29 cellular contexts compared by ENCODE assay signal in the genomic region with DNA sequence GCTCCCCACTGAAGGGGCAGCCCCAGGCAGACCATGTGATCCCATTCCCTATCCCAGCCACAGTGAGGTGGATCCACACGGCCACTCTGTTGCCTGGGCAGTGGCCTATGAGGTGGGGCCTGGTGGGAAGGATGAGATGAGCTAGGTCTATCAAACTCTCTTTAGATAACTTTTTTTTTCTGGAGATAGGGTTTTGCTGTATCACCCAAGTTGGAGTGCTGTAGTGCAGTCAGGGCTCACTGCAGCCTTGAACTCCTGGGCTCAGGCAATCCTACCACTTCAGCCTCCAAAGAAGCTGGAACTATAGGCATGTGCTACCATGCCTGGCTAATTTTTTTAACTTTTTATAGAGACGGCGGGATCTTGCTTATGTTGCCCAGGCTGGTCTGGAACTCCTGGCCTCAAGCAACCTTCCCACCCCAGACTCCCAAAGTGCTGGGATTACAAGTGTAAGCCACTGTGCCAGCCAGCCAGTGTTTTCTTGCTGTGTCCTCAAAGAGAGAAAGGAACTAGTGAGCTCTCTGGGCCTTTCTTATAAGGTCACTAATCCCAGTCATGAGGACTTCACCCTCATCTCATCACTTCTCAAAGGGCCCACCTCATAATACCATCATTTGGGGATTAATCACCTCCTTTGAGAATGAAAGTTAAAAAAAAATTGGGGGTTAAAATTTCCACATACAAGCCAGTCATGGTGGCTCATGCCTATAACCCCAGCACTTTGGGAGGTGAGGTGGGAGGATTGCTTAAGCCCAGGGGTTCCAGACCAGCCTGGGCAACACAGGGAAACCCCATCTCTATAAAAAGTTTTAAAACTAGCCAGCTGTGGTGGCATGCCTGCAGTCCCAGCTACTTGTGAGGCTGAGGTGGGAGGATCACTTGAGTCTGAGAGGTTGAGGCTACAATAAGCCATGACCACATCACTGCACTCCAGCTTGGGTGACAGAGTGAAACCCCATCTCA. TPM values are rescaled to one million over a fixed set of nuclear protein-coding genes. Genes with fewer than 3 reads are reported as not detected.
A peak's percentile ranks its signal among the peaks of the same experiment; 100 is the strongest.
DNase-seq lines count a peak whose midpoint lies in the region; ATAC-seq and TF ChIP-seq lines count a peak whose summit lies in the region.
"Had no signal": no experiment of that assay in that cellular context is flagged by ENCODE, and none has a peak within 500 bp of the region (broad histone marks: within the 10 kb centered on the region; RNA-seq: fewer than 3 reads in every experiment).

No MANE protein-coding gene starts in this region.

- no peaks in the 10 kb centered on the region for H3K79me2 ChIP-seq in PC-3 (ENCODE audit: low read length)

- ATAC-seq in activated T-cell treated with anti-CD3 and anti-CD28 coated beads, Interleukin-2, amount 50 U/mL, for 72 hours (replicated peaks in 1 of 2): peak; percentile 38 to 48
- ATAC-seq in PC-3 (no peak), GM18909 (IDR thresholded peaks at IDR 0.05; ENCODE audit: poor library complexity, unreplicated experiment) (no peak), body of pancreas (no peak)
- ATAC-seq: lower lobe of right lung; stimulated activated memory B cell treated with anti-CD40 and anti-IgM and Interleukin-4, amounts not matched to agents 10 μg/mL and 1 μg/mL and 100 μg/mL, for 72 hours had no signal

- CTCF ChIA-PET in PC-3 (lab: Charles Lee): interaction anchor here (1.0 kb wide), 1 partner anchor 34 kb away, joined by 4 read pairs; no protein-coding TSS in a partner anchor

- peak overlapping the region; percentile 27 for H3K9ac ChIP-seq in PC-3 (ENCODE audit: low read length)

- H3K36me3 ChIP-seq in PC-3 (ENCODE audit: low read depth, low read length) (no peaks in the 10 kb centered on the region), body of pancreas (replicated peaks in 1 of 2; ENCODE audit: insufficient read depth in 1 of 2, low read depth in 2 of 2) (no peaks in the 10 kb centered on the region)
- H3K36me3 ChIP-seq: lower lobe of right lung, MG63, ovary, right lobe of liver, thyroid gland had no signal

- no peaks in the 10 kb centered on the region for H3F3A ChIP-seq in PC-3 (ENCODE audit: low read length, unreplicated experiment)

- peaks cover 6% of the 10 kb centered on the region for H3K27me3 Mint-ChIP-seq in activated T-cell treated with anti-CD3 and anti-CD28 coated beads, Interleukin-2, amount 50 U/mL, for 72 hours (ENCODE audit: low read depth)
- H3K27me3 Mint-ChIP-seq: stimulated activated memory B cell treated with anti-CD40 and anti-IgM and Interleukin-4, amounts not matched to agents 10 μg/mL and 1 μg/mL and 100 μg/mL, for 72 hours had no signal

- WGBS in body of pancreas, 2 donors: 87 to 96% methylated on average over 3 of the region's 3 CpGs

- H3K4me1 ChIP-seq in PC-3 (ENCODE audit: insufficient read depth, low read length) (peaks cover 38% of the 10 kb centered on the region), body of pancreas (peaks cover 10% of the 10 kb centered on the region)
- H3K4me1 ChIP-seq: right lobe of liver, thyroid gland had no signal

- H4K20me1 ChIP-seq in PC-3 (ENCODE audit: low read length): no peaks in the 10 kb centered on the region

- peak overlapping the region; percentile 52 for H3K4me2 ChIP-seq in PC-3 (ENCODE audit: low read length)

- TF ChIP-seq CTCF in PC-3 (conservative IDR thresholded peaks at IDR 0.05; ENCODE audit: low read depth, low read length) (no peak), body of pancreas (IDR thresholded peaks at IDR 0.05) (no peak)

- H3K9me3 ChIP-seq in PC-3 (ENCODE audit: low read length) (no peaks in the 10 kb centered on the region), body of pancreas (no peaks in the 10 kb centered on the region)
- H3K9me3 ChIP-seq: lower lobe of right lung, MG63, ovary, right lobe of liver, thyroid gland had no signal

- peak overlapping the region; percentile 55 for H3K27ac ChIP-seq in PC-3 (ENCODE audit: low read length)
- H3K27ac ChIP-seq in body of pancreas: no peak overlapping the region
- H3K27ac ChIP-seq: C4-2B, lower lobe of right lung, ovary, right lobe of liver, thyroid gland had no signal

- POLR2A ChIA-PET in PC-3 (lab: Charles Lee; ENCODE audit: unreplicated experiment): no interaction called here

- no peak overlapping the region for H3K4me3 ChIP-seq in PC-3 (ENCODE audit: low read length)
- no peak overlapping the region for H3K4me3 ChIP-seq in body of pancreas

- H3K4me3 Mint-ChIP-seq in activated T-cell treated with anti-CD3 and anti-CD28 coated beads, Interleukin-2, amount 50 U/mL, for 72 hours: peak overlapping the region in 1 of 2 donors; percentile 88

- H3K27me3 ChIP-seq in PC-3 (ENCODE audit: low read length) (no peaks in the 10 kb centered on the region), body of pancreas (no peaks in the 10 kb centered on the region)
- H3K27me3 ChIP-seq: MG63, ovary, right lobe of liver, thyroid gland had no signal

- no peaks in the 10 kb centered on the region for H3K9me2 ChIP-seq in PC-3 (replicated peaks; ENCODE audit: low read length)

- H3K36me3 Mint-ChIP-seq in activated T-cell treated with anti-CD3 and anti-CD28 coated beads, Interleukin-2, amount 50 U/mL, for 72 hours (ENCODE audit: insufficient read depth in 2 of 2): no peaks in the 10 kb centered on the region
- H3K36me3 Mint-ChIP-seq: IgD-negative memory B cell; stimulated activated memory B cell treated with anti-CD40 and anti-IgM and Interleukin-4, amounts not matched to agents 10 μg/mL and 1 μg/mL and 100 μg/mL, for 72 hours had no signal

- H3K9me3 Mint-ChIP-seq in activated T-cell treated with anti-CD3 and anti-CD28 coated beads, Interleukin-2, amount 50 U/mL, for 72 hours: no peaks in the 10 kb centered on the region
- H3K9me3 Mint-ChIP-seq: activated T-helper 1 cell treated with anti-CD3 and anti-CD28 coated beads, Interleukin-12 subunit alpha, Interleukin-12 subunit beta, Interleukin-2, Interleukin-4 antibody, amounts not matched to agents 30 ng/mL and 10 ng/mL and 1 ng/mL, durations not matched to agents 14 hours and 24 hours and 36 hours; IgD-negative memory B cell; stimulated activated memory B cell treated with anti-CD40 and anti-IgM and Interleukin-4, amounts not matched to agents 10 μg/mL and 1 μg/mL and 100 μg/mL, for 72 hours had no signal

- H3K27ac Mint-ChIP-seq in activated T-cell treated with anti-CD3 and anti-CD28 coated beads, Interleukin-2, amount 50 U/mL, for 72 hours: no peak overlapping the region
- H3K27ac Mint-ChIP-seq: activated T-helper 1 cell treated with anti-CD3 and anti-CD28 coated beads, Interleukin-12 subunit alpha, Interleukin-12 subunit beta, Interleukin-2, Interleukin-4 antibody, amounts not matched to agents 30 ng/mL and 10 ng/mL and 1 ng/mL, durations not matched to agents 14 hours and 24 hours and 36 hours; stimulated activated memory B cell treated with anti-CD40 and anti-IgM and Interleukin-4, amounts not matched to agents 10 μg/mL and 1 μg/mL and 100 μg/mL, for 72 hours had no signal

- intact Hi-C loops in PC-3 (cut with micrococcal nuclease) (no loop called here), body of pancreas (cut with DNase I) (no loop called here)

- DNase-seq in activated T-cell treated with anti-CD3 and anti-CD28 coated beads, Interleukin-2, amount 50 U/mL, for 72 hours: no peak
- DNase-seq in activated T-cell treated with anti-CD3 and anti-CD28 coated beads, Interleukin-2, amount 50 U/mL, for 1 hour: no peak
- DNase-seq in PC-3 (no peak), erythroblast (lab: John Stamatoyannopoulos, UW) (peak; percentile 32 to 51), body of pancreas (no peak)
- peak; percentile 39 for DNase-seq in stimulated activated CD8-positive, alpha-beta memory T cell treated with anti-CD3 and anti-CD28 coated beads, Interleukin-4, amount 100 ng/mL, for 48 hours
- no peak for DNase-seq in NK-92 treated with Interleukin-12 subunit alpha and Interleukin-12 subunit beta, amount 100 ng/mL, for 24 hours (lab: John Stamatoyannopoulos, UW)
- DNase-seq: ACHN; activated CD4-positive, alpha-beta T cell treated with anti-CD3 and anti-CD28 coated beads, Interleukin-2, amount 50 U/mL, for 48 hours; DMS153; foreskin melanocyte; hypothalamus; kidney; lower lobe of right lung; MG63; NCI-H187; NCI-H2227 treated with DMSO at 0.1 percent for 48 hours; NCI-H82; OCI-M1; ovary; right lobe of liver; SIG-M5; T-helper 1 cell; thyroid gland had no signal

- TF ChIP-seq POLR2A in erythroblast (IDR thresholded peaks at IDR 0.05; ENCODE audit: low read length) (no peak), body of pancreas (IDR thresholded peaks at IDR 0.05) (no peak)

- H3K4me1 Mint-ChIP-seq in activated T-cell treated with anti-CD3 and anti-CD28 coated beads, Interleukin-2, amount 50 U/mL, for 72 hours (ENCODE audit: low read depth): peaks cover 22% of the 10 kb centered on the region

- no TSS peak for BruUV-seq in PC-3 (replicated peaks; lab: Mats Ljungman, UMichigan)

- H2AFZ ChIP-seq in PC-3 (ENCODE audit: low read length): no peak overlapping the region

RNA-seq across cellular contexts. Expression of a gene that starts 36.6 kb away (rescaled TPM):
- 100 to 1,000 TPM; 231 to 239 TPM for total RNA-seq in activated T-cell treated with anti-CD3 and anti-CD28 coated beads, Interleukin-2, amount 50 U/mL, for 72 hours
- 196 and 273 TPM in 2 replicates for total RNA-seq in PC-3 (2014; rRNA removed)
- 100 to 1,000 TPM; 163 to 211 TPM for total RNA-seq in body of pancreas

Comparison
In these comparisons a context has a peak if more than half of its experiments do, and no peak if none do; other contexts are left out.
1. ATAC-seq: peak in activated T-cell treated with anti-CD3 and anti-CD28 coated beads, Interleukin-2, amount 50 U/mL, for 72 hours (2 of 2); none in PC-3 (single experiment), GM18909 (single experiment) and body of pancreas (single experiment).
2. DNase-seq: peak in erythroblast (2 of 2) and stimulated activated CD8-positive, alpha-beta memory T cell treated with anti-CD3 and anti-CD28 coated beads, Interleukin-4, amount 100 ng/mL, for 48 hours (single experiment); none in activated T-cell treated with anti-CD3 and anti-CD28 coated beads, Interleukin-2, amount 50 U/mL, for 72 hours (0 of 2), activated T-cell treated with anti-CD3 and anti-CD28 coated beads, Interleukin-2, amount 50 U/mL, for 1 hour (single experiment), PC-3 (single experiment), NK-92 treated with Interleukin-12 subunit alpha and Interleukin-12 subunit beta, amount 100 ng/mL, for 24 hours (single experiment) and body of pancreas (0 of 4).